In genomic region chr1:68010094-68010493, GRCh38 we compare ENCODE assay signal across 8 cellular contexts. TPM values are rescaled to one million over a fixed set of nuclear protein-coding genes. Genes with fewer than 3 reads are reported as not detected.
A peak's percentile ranks its signal among the peaks of the same experiment; 100 is the strongest.
DNase-seq lines count a peak whose midpoint lies in the region; ATAC-seq, FAIRE-seq and TF ChIP-seq lines count a peak whose summit lies in the region.

No MANE protein-coding gene starts in this region.

- H3K9ac ChIP-seq in astrocyte (ENCODE audit: low read length): no peak overlapping the region

- no peaks in the 10 kb centered on the region for H4K20me1 ChIP-seq in astrocyte (ENCODE audit: insufficient read depth, low read length)

- no peaks in the 10 kb centered on the region for H3K4me1 ChIP-seq in astrocyte (ENCODE audit: insufficient read depth, low read length)

- DNase-seq in COLO829 (ENCODE audit: low spot score) (peak; percentile 30), NCI-H1105 (lab: John Stamatoyannopoulos, UW) (peak; percentile 33), astrocyte (ENCODE audit: low read depth) (peak; percentile 42), left kidney (ENCODE audit: low read depth, low spot score) (peak; percentile 17), HK-2 (ENCODE audit: unreplicated experiment) (no peak), NCI-H226 (no peak), natural killer cell (no peak)

- peaks cover 10% of the 10 kb centered on the region for H3K4me1 Mint-ChIP-seq in astrocyte (ENCODE audit: low read depth, unreplicated experiment)
- no peaks in the 10 kb centered on the region for H3K4me1 Mint-ChIP-seq in natural killer cell

- FAIRE-seq in astrocyte (lab: Jason Lieb, UNC): no peak

- no peaks in the 10 kb centered on the region for H3K27me3 ChIP-seq in astrocyte (ENCODE audit: insufficient read depth, low read length)

- no peak overlapping the region for H3K4me3 ChIP-seq in astrocyte (ENCODE audit: insufficient read depth, low read depth, low read length)

- H3K9me3 Mint-ChIP-seq in astrocyte (ENCODE audit: unreplicated experiment): peaks cover 5% of the 10 kb centered on the region
- H3K9me3 Mint-ChIP-seq in natural killer cell: peaks cover 2 to 6% of the 10 kb centered on the region in 2 donors

- no peaks in the 10 kb centered on the region for H3K36me3 ChIP-seq in astrocyte (ENCODE audit: insufficient read depth, low read length)

- no peaks in the 10 kb centered on the region for H3K9me3 ChIP-seq in astrocyte (ENCODE audit: insufficient read depth, low read depth, low read length)

- no peaks in the 10 kb centered on the region for H3K36me3 Mint-ChIP-seq in astrocyte (ENCODE audit: low read depth, unreplicated experiment)
- no peaks in the 10 kb centered on the region for H3K36me3 Mint-ChIP-seq in natural killer cell

- H2AFZ ChIP-seq in astrocyte (ENCODE audit: low read depth, low read length): no peak overlapping the region

- no peaks in the 10 kb centered on the region for H3K79me2 ChIP-seq in astrocyte (ENCODE audit: insufficient read depth, low read length)

- no peak overlapping the region for H3K27ac ChIP-seq in astrocyte (ENCODE audit: low read depth, low read length)

- H3K27me3 Mint-ChIP-seq in astrocyte (ENCODE audit: low read depth, unreplicated experiment) (peaks cover 3% of the 10 kb centered on the region), natural killer cell (ENCODE audit: low read depth in 2 of 2) (peaks cover 0 to 3% of the 10 kb centered on the region in 2 donors)

- intact Hi-C loops in natural killer cell (cut with micrococcal nuclease): no loop called here

- H3K27ac Mint-ChIP-seq in astrocyte (ENCODE audit: unreplicated experiment) (no peak overlapping the region), natural killer cell (no peak overlapping the region)

- H3K4me2 ChIP-seq in astrocyte (ENCODE audit: low read length): no peak overlapping the region

- no peak for ATAC-seq in HG03280 (IDR thresholded peaks at IDR 0.05; ENCODE audit: unreplicated experiment)
- ATAC-seq in natural killer cell: no peak

- peak; percentile 32 for TF ChIP-seq CTCF in astrocyte (IDR thresholded peaks at IDR 0.05; ENCODE audit: insufficient read depth, low read depth, low read length)
- TF ChIP-seq CTCF in natural killer cell (IDR thresholded peaks at IDR 0.05): no peak

- H3K4me3 Mint-ChIP-seq in astrocyte (ENCODE audit: unreplicated experiment) (no peak overlapping the region), natural killer cell (no peak overlapping the region)

RNA-seq across cellular contexts. Expression of gene DIRAS3, which starts 40.3 kb away (rescaled TPM):
- total RNA-seq in astrocyte (0.52 and 1.3 TPM in 2 replicates), natural killer cell (not detected)

Comparison
In these comparisons a context has a peak if more than half of its experiments do, and no peak if none do; other contexts are left out.
1. DNase-seq: peak in COLO829 (single experiment), NCI-H1105 (single experiment), astrocyte (single experiment) and left kidney (single experiment); none in HK-2 (single experiment), NCI-H226 (single experiment) and natural killer cell (single experiment).